ENCODE assay signal across 9 cellular contexts in genomic region chr15:83092309-83092976, GRCh38. TPM values are rescaled to one million over a fixed set of nuclear protein-coding genes. Genes with fewer than 3 reads are reported as not detected.
DNase-seq lines count a peak whose midpoint lies in the region; ATAC-seq and TF ChIP-seq lines count a peak whose summit lies in the region.
"Had no signal": no experiment of that assay in that cellular context is flagged by ENCODE, and none has a peak within 500 bp of the region (broad histone marks: within the 10 kb centered on the region; RNA-seq: fewer than 3 reads in every experiment).

No MANE protein-coding gene starts in this region.

- ATAC-seq in GM21723 (IDR thresholded peaks at IDR 0.05; ENCODE audit: unreplicated experiment) (peak; percentile 87), gastroesophageal sphincter (peak; percentile 58)
- ATAC-seq: HCT116 had no signal

- TF ChIP-seq POLR2A in gastroesophageal sphincter (IDR thresholded peaks at IDR 0.05), result no peak

- no peaks in the 10 kb centered on the region for H3K79me2 ChIP-seq in OCI-LY3 (ENCODE audit: low read length)

- H3K27ac Mint-ChIP-seq in stimulated activated naive CD8-positive, alpha-beta T cell treated with anti-CD3 and anti-CD28 coated beads, Interleukin-15, Interleukin-2, amounts not matched to agents 100 ng/mL and 50 ng/mL, for 24 hours, result peak overlapping the region; percentile 84

- H2AFZ ChIP-seq in OCI-LY3 (ENCODE audit: low read depth, low read length), result peak overlapping the region; percentile 57

- peak overlapping the region; percentile 91 for H3K4me2 ChIP-seq in OCI-LY3 (ENCODE audit: low read length)

- DNase-seq in GM06990 (ENCODE audit: extremely low read depth, insufficient read length) (peak; percentile 43), NCI-H1417 treated with DMSO at 0.1 percent for 48 hours (lab: John Stamatoyannopoulos, UW) (no peak), SJCRH30 (no peak), NCI-H2107 treated with DMSO at 0.1 percent for 48 hours (lab: John Stamatoyannopoulos, UW; ENCODE audit: unreplicated experiment) (no peak)

- H3K27me3 Mint-ChIP-seq in stimulated activated naive CD8-positive, alpha-beta T cell treated with anti-CD3 and anti-CD28 coated beads, Interleukin-15, Interleukin-2, amounts not matched to agents 100 ng/mL and 50 ng/mL, for 24 hours, result peaks cover 14% of the 10 kb centered on the region

- H3K27me3 ChIP-seq in GM06990 (replicated peaks; ENCODE audit: control insufficient read depth, insufficient read depth, low read length) (no peaks in the 10 kb centered on the region), OCI-LY3 (ENCODE audit: low read depth, low read length) (no peaks in the 10 kb centered on the region), gastroesophageal sphincter (peaks cover 7% of the 10 kb centered on the region), SJCRH30 (peaks cover 7% of the 10 kb centered on the region; the same call in 1 of the 2 replicates)

- H3K9me3 ChIP-seq in OCI-LY3 (ENCODE audit: insufficient read depth, low read length) (no peaks in the 10 kb centered on the region), gastroesophageal sphincter (peaks cover 0 to 6% (median 0%) of the 10 kb centered on the region in 3 donors), SJCRH30 (replicated peaks) (no peaks in the 10 kb centered on the region)

- WGBS in gastroesophageal sphincter (ENCODE audit: low coverage in 1 of 2), 2 donors, result 60 to 80% methylated on average over 2 to 4 of the region's 4 CpGs

- H3K27ac ChIP-seq in OCI-LY3 (ENCODE audit: low read length), result peak overlapping the region; percentile 92
- no peak overlapping the region for H3K27ac ChIP-seq in gastroesophageal sphincter
- H3K27ac ChIP-seq in SJCRH30, result no peak overlapping the region

- no peak for TF ChIP-seq CTCF in GM06990 (IDR thresholded peaks at IDR 0.05; ENCODE audit: insufficient read depth, low read length, poor library complexity, severe bottlenecking)
- no peak for TF ChIP-seq CTCF in OCI-LY3 (IDR thresholded peaks at IDR 0.05; ENCODE audit: low read depth, low read length)
- TF ChIP-seq CTCF in gastroesophageal sphincter (IDR thresholded peaks at IDR 0.05), result no peak

- peak overlapping the region; percentile 78 for H3K9ac ChIP-seq in OCI-LY3 (ENCODE audit: low read length)

- H3K9me3 Mint-ChIP-seq in stimulated activated naive CD8-positive, alpha-beta T cell treated with anti-CD3 and anti-CD28 coated beads, Interleukin-15, Interleukin-2, amounts not matched to agents 100 ng/mL and 50 ng/mL, for 24 hours, result no peaks in the 10 kb centered on the region

- H3K4me3 ChIP-seq in GM06990 (replicated peaks; ENCODE audit: low read depth, low read length) (no peak overlapping the region), OCI-LY3 (ENCODE audit: low read length) (peak overlapping the region; percentile 68), gastroesophageal sphincter (no peak overlapping the region), SJCRH30 (no peak overlapping the region)

- H3K36me3 Mint-ChIP-seq in stimulated activated naive CD8-positive, alpha-beta T cell treated with anti-CD3 and anti-CD28 coated beads, Interleukin-15, Interleukin-2, amounts not matched to agents 100 ng/mL and 50 ng/mL, for 24 hours (ENCODE audit: low read depth), result no peaks in the 10 kb centered on the region

- peaks cover 8% of the 10 kb centered on the region for H3K4me1 Mint-ChIP-seq in stimulated activated naive CD8-positive, alpha-beta T cell treated with anti-CD3 and anti-CD28 coated beads, Interleukin-15, Interleukin-2, amounts not matched to agents 100 ng/mL and 50 ng/mL, for 24 hours (ENCODE audit: low read depth)

- peak overlapping the region; percentile 42 for H3K4me3 Mint-ChIP-seq in stimulated activated naive CD8-positive, alpha-beta T cell treated with anti-CD3 and anti-CD28 coated beads, Interleukin-15, Interleukin-2, amounts not matched to agents 100 ng/mL and 50 ng/mL, for 24 hours

- H4K20me1 ChIP-seq in OCI-LY3 (ENCODE audit: insufficient read depth, low read length), result no peaks in the 10 kb centered on the region

- H3K36me3 ChIP-seq in GM06990 (ENCODE audit: control insufficient read depth, insufficient read depth, low read length) (no peaks in the 10 kb centered on the region), OCI-LY3 (replicated peaks; ENCODE audit: low read depth, low read length) (no peaks in the 10 kb centered on the region), gastroesophageal sphincter (no peaks in the 10 kb centered on the region), SJCRH30 (no peaks in the 10 kb centered on the region)

- TF ChIP-seq EP300 in gastroesophageal sphincter (IDR thresholded peaks at IDR 0.05), result no peak

- H3K4me1 ChIP-seq in OCI-LY3 (ENCODE audit: low read length) (peaks cover 37% of the 10 kb centered on the region), gastroesophageal sphincter (no peaks in the 10 kb centered on the region), SJCRH30 (no peaks in the 10 kb centered on the region)

RNA-seq across cellular contexts. Expression of gene TM6SF1, which starts 15.0 kb away (rescaled TPM):
- total RNA-seq in gastroesophageal sphincter, result 1 to 10 TPM; 2.3 to 8.1 (median 5.2) TPM
- total RNA-seq in SJCRH30 (2014; rRNA removed; shearing (Covaris generic)), result 4.1 and 5.4 TPM in 2 replicates

RNA-seq across cellular contexts. Expression of gene BTBD1, which starts 25.4 kb away (rescaled TPM):
- total RNA-seq in gastroesophageal sphincter, result 10 to 100 TPM; 48.6 to 69.6 (median 60.5) TPM
- 76.5 and 83.7 TPM in 2 replicates for total RNA-seq in SJCRH30 (2014; rRNA removed; shearing (Covaris generic))
